Comparison of ENCODE assay signal across 9 cellular contexts in the genomic region with DNA sequence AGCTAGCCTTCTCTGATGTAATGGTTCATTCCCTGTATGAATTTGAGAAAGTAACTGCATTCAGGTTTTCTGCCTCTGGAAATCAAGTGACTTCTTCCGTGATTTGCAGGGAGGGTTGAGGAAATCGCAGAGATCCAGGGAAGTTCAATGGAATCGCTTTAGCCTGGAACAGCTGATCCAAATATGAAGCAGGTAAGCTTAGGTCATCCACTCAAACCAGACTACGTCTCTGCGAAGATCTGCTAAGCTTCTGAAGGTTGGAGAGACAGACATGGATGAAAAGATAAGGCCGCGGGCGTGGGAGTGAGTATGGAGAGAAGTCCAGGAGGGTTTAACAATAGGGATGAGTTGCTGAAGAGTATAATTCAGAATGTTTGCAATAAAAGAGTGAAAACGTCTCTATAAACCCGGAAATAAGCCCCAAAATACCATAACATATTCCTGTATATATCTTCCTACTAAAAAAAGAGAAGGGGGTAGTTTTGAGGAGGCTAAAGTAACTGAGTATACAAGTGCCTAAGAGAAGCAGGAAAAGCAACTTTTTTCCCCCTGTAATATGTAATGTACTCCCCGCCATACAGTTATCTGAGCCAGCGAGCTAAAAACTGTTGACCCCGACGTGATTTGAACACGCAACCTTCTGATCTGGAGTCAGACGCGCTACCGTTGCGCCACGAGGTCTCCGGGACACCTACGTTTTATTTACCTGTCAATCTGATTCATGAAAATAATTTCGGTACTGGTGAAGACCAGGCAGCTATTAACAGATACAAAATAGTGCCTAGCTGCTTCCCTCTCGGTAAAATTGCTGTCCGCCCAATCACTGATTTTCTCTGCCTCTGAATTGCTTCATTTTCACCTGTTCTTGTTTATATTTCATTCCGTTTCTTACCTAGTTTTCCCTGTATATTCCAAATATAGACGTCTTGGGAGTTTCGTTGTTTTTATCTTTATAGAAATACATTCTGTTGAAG. TPM values are rescaled to one million over a fixed set of nuclear protein-coding genes. Genes with fewer than 3 reads are reported as not detected.
DNase-seq lines count a peak whose midpoint lies in the region; ATAC-seq and TF ChIP-seq lines count a peak whose summit lies in the region.
"Had no signal": no experiment of that assay in that cellular context is flagged by ENCODE, and none has a peak within 500 bp of the region (broad histone marks: within the 10 kb centered on the region; RNA-seq: fewer than 3 reads in every experiment).

No MANE protein-coding gene starts in this region.

- H3K9me3 ChIP-seq in CD8-positive, alpha-beta T cell (ENCODE audit: low read length), result no peaks in the 10 kb centered on the region
- no peaks in the 10 kb centered on the region for H3K9me3 ChIP-seq in tibial nerve
- H3K9me3 ChIP-seq: neutrophil had no signal

- H3K4me1 Mint-ChIP-seq in CD8-positive, alpha-beta T cell (ENCODE audit: low read depth), result peaks cover 56% of the 10 kb centered on the region
- peaks cover 62% of the 10 kb centered on the region for H3K4me1 Mint-ChIP-seq in activated naive CD8-positive, alpha-beta T cell treated with anti-CD3 and anti-CD28 coated beads, Interleukin-2, amount 50 U/mL, for 24 hours
- H3K4me1 Mint-ChIP-seq in memory B cell, result peaks cover 16% of the 10 kb centered on the region

- no peak for TF ChIP-seq POLR2A in tibial nerve (IDR thresholded peaks at IDR 0.05)

- peaks cover 11% of the 10 kb centered on the region for H3K27me3 ChIP-seq in CD8-positive, alpha-beta T cell (ENCODE audit: insufficient read depth, low read length)
- H3K27me3 ChIP-seq in HL-60 (ENCODE audit: insufficient read depth, poor library complexity, severe bottlenecking) (no peaks in the 10 kb centered on the region), tibial nerve (peaks cover 0 to 83% of the 10 kb centered on the region in 2 donors)

- H3K9me3 Mint-ChIP-seq in CD8-positive, alpha-beta T cell, result peaks cover 2% of the 10 kb centered on the region
- H3K9me3 Mint-ChIP-seq in activated naive CD8-positive, alpha-beta T cell treated with anti-CD3 and anti-CD28 coated beads, Interleukin-2, amount 50 U/mL, for 24 hours, result peaks cover 1% of the 10 kb centered on the region
- peaks cover 8% of the 10 kb centered on the region for H3K9me3 Mint-ChIP-seq in memory B cell

- peak in 1 of 2 donors; percentile 8 for TF ChIP-seq EP300 in tibial nerve (IDR thresholded peaks at IDR 0.05)

- H3K27ac ChIP-seq in CD8-positive, alpha-beta T cell (ENCODE audit: low read depth, low read length), result no peak overlapping the region
- no peak overlapping the region for H3K27ac ChIP-seq in HL-60 (replicated peaks)
- H3K27ac ChIP-seq in tibial nerve, result no peak overlapping the region
- H3K27ac ChIP-seq: neutrophil had no signal

- no peaks in the 10 kb centered on the region for H3K36me3 Mint-ChIP-seq in CD8-positive, alpha-beta T cell
- H3K36me3 Mint-ChIP-seq in activated naive CD8-positive, alpha-beta T cell treated with anti-CD3 and anti-CD28 coated beads, Interleukin-2, amount 50 U/mL, for 24 hours (ENCODE audit: low read depth), result peaks cover 14% of the 10 kb centered on the region
- peaks cover 2% of the 10 kb centered on the region for H3K36me3 Mint-ChIP-seq in memory B cell

- 13 to 14% methylated on average over 28 of the region's 28 CpGs for WGBS in tibial nerve, 2 donors

- peaks cover 18% of the 10 kb centered on the region for H3K4me1 ChIP-seq in CD8-positive, alpha-beta T cell (ENCODE audit: insufficient read depth, low read length)
- H3K4me1 ChIP-seq in tibial nerve, result peaks cover 0 to 14% (median 0%) of the 10 kb centered on the region in 4 donors

- intact Hi-C loops in CD8-positive, alpha-beta T cell (cut with DNase I, micrococcal nuclease), result loop anchor here (2.0 to 5.0 kb wide), 3 partner anchors 18 to 1146 kb away; no protein-coding TSS in a partner anchor

- no peaks in the 10 kb centered on the region for H3K36me3 ChIP-seq in CD8-positive, alpha-beta T cell (ENCODE audit: insufficient read depth, low read length)
- H3K36me3 ChIP-seq in tibial nerve, result no peaks in the 10 kb centered on the region
- H3K36me3 ChIP-seq: neutrophil had no signal

- POLR2A ChIA-PET in CD8-positive, alpha-beta T cell (lab: Charles Lee), result interaction anchor here (0.5 to 3.1 kb wide), 9 partner anchors 9 to 223 kb away, joined by 3 to 14 read pairs (median 4); a partner anchor contains a TSS

- H3K27me3 Mint-ChIP-seq in CD8-positive, alpha-beta T cell (ENCODE audit: low read depth), result peaks cover 25% of the 10 kb centered on the region
- peaks cover 46% of the 10 kb centered on the region for H3K27me3 Mint-ChIP-seq in activated naive CD8-positive, alpha-beta T cell treated with anti-CD3 and anti-CD28 coated beads, Interleukin-2, amount 50 U/mL, for 24 hours
- peaks cover 25% of the 10 kb centered on the region for H3K27me3 Mint-ChIP-seq in memory B cell

- DNase-seq in CD8-positive, alpha-beta T cell, result peak in 4 of 7 experiments; percentile 20 to 62 (median 37)
- DNase-seq in HL-60 (ENCODE audit: low read depth in 1 of 2, low spot score in 1 of 2) (peak in 1 of 2 experiments; percentile 25), RKO (ENCODE audit: low spot score) (peak; percentile 77), memory B cell (ENCODE audit: low spot score in 2 of 2) (no peak), tibial nerve (ENCODE audit: low spot score in 2 of 2) (no peak), NOMO-1 treated with DMSO at 0.1 percent for 48 hours (lab: John Stamatoyannopoulos, UW; ENCODE audit: unreplicated experiment) (no peak)
- DNase-seq in activated naive CD8-positive, alpha-beta T cell treated with anti-CD3 and anti-CD28 coated beads, Interleukin-2, amount 50 U/mL, for 24 hours, result peak; percentile 65

- no peak for TF ChIP-seq CTCF in CD8-positive, alpha-beta T cell (IDR thresholded peaks at IDR 0.05)
- TF ChIP-seq CTCF in HL-60 (IDR thresholded peaks at IDR 0.05; ENCODE audit: insufficient read depth, low read length) (no peak), tibial nerve (IDR thresholded peaks at IDR 0.05) (no peak)

- peak overlapping the region; percentile 81 for H3K4me3 Mint-ChIP-seq in CD8-positive, alpha-beta T cell
- peak overlapping the region; percentile 86 for H3K4me3 Mint-ChIP-seq in activated naive CD8-positive, alpha-beta T cell treated with anti-CD3 and anti-CD28 coated beads, Interleukin-2, amount 50 U/mL, for 24 hours
- H3K4me3 Mint-ChIP-seq in memory B cell, result no peak overlapping the region

- peak overlapping the region; percentile 10 for H3K4me3 ChIP-seq in CD8-positive, alpha-beta T cell (ENCODE audit: low read depth, low read length)
- H3K4me3 ChIP-seq in HL-60 (replicated peaks; ENCODE audit: insufficient read depth, low read length) (peak overlapping the region; percentile 44), tibial nerve (peak overlapping the region in 2 of 4 donors; percentile 11 to 30)

- H3K27ac Mint-ChIP-seq in CD8-positive, alpha-beta T cell, result peak overlapping the region; percentile 88
- H3K27ac Mint-ChIP-seq in activated naive CD8-positive, alpha-beta T cell treated with anti-CD3 and anti-CD28 coated beads, Interleukin-2, amount 50 U/mL, for 24 hours, result peak overlapping the region; percentile 97
- H3K27ac Mint-ChIP-seq in memory B cell, result peak overlapping the region; percentile 56

- CTCF ChIA-PET in CD8-positive, alpha-beta T cell (lab: Charles Lee), result interaction anchor here (1.0 to 6.4 kb wide), 6 partner anchors 8 to 265 kb away, joined by 3 to 52 read pairs (median 4); no protein-coding TSS in a partner anchor

- peak; percentile 30 for ATAC-seq in CD8-positive, alpha-beta T cell
- peak; percentile 47 for ATAC-seq in activated naive CD8-positive, alpha-beta T cell treated with anti-CD3 and anti-CD28 coated beads, Interleukin-2, amount 50 U/mL, for 24 hours
- ATAC-seq in memory B cell (ENCODE audit: low read depth), result no peak
- ATAC-seq in GM19452 (IDR thresholded peaks at IDR 0.05; ENCODE audit: unreplicated experiment), result no peak

RNA-seq across cellular contexts. Expression of gene BTN3A2, which starts 33.9 kb away (rescaled TPM):
- 10 to 100 TPM; 38.4 to 43.6 TPM for total RNA-seq in CD8-positive, alpha-beta T cell
- 10 to 100 TPM in 3 of 4 donors, 1 to 10 TPM in 1; 8.4 to 14.0 (median 12.1) TPM for total RNA-seq in tibial nerve

RNA-seq across cellular contexts. Expression of gene BTN2A2, which starts 51.8 kb away (rescaled TPM):
- total RNA-seq in CD8-positive, alpha-beta T cell, result 10 to 100 TPM; 14.1 to 15.5 TPM
- 10 to 100 TPM in 3 of 4 donors, 1 to 10 TPM in 1; 6.7 to 20.7 (median 14.5) TPM for total RNA-seq in tibial nerve

Comparison
In these comparisons a context has a peak if more than half of its experiments do, and no peak if none do; other contexts are left out.
1. ATAC-seq: peak in CD8-positive, alpha-beta T cell (single experiment) and activated naive CD8-positive, alpha-beta T cell treated with anti-CD3 and anti-CD28 coated beads, Interleukin-2, amount 50 U/mL, for 24 hours (single experiment); none in memory B cell (single experiment) and GM19452 (single experiment).
2. DNase-seq: peak in CD8-positive, alpha-beta T cell (4 of 7), RKO (single experiment) and activated naive CD8-positive, alpha-beta T cell treated with anti-CD3 and anti-CD28 coated beads, Interleukin-2, amount 50 U/mL, for 24 hours (single experiment); none in memory B cell (0 of 2), tibial nerve (0 of 2) and NOMO-1 treated with DMSO at 0.1 percent for 48 hours (single experiment).
3. Peak in every context shown above with its lines, with median percentiles within 50 percentile points of each other: H3K27ac Mint-ChIP-seq.